ENCODE assay signal across 1 cellular context in the genomic region with DNA sequence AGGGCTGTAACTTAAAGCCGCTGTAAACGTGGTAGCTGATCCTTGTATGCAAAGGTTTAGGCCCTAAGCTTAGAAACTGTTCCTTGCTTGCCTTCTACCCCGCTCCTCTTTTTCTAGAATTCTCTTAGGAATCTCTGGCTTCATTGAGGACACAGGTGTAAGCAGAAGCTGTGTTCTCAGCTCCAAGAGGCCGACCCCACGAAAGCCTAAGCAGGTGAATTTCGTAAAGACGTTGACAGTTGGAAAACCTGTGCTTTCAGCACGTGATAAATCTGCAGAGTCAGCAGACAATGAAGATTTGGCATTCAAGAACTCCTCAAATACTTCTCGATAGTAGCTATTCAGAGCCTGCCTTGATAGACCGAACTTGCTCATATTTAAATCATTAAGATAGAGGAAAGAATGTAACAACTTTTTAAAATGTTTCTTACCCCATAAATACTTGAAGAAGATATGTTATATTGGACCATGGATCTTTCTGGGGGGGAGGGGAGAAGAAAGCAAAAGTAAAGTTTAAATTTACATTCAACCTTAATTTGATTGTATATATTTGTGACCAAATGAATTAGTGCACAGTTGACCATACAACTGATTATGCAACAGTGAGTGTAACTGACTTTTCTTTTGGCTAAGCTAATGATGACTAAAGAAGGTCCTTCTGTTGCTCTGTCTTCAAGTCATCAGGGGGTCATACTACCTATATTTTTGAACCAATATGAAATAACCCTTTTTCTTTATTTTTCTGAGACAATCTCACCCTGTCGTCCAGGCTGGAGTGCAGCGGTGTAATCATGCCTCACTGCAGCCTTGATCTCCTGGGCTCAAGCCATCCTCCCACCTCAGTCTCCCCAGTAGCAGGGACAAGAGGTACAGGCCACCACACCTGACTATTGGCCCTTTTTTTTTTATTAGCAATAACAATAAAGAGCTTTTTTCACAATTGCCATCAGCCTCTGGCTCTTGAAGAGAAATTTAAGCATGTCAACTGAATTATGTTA.
TF ChIP-seq lines count a peak whose summit lies in the region.

No MANE protein-coding gene starts in this region.

TF ChIP-seq in SK-N-SH treated with all-trans-retinoic acid at 6 μM for 48 hours, 23 proteins besides CTCF, POLR2A, EP300 and RAD21 (continued from another document):
- TF ChIP-seq CSRNP3 (CRISPR knock-in tag; IDR thresholded peaks at IDR 0.05) (no peak), PPARA (CRISPR knock-in tag; IDR thresholded peaks at IDR 0.05; ENCODE audit: borderline replicate concordance) (no peak), RARB (CRISPR knock-in tag; IDR thresholded peaks at IDR 0.05) (no peak), OSR1 (CRISPR knock-in tag; IDR thresholded peaks at IDR 0.05) (no peak), PATZ1 (CRISPR knock-in tag; IDR thresholded peaks at IDR 0.05; ENCODE audit: borderline replicate concordance) (no peak), TOX (CRISPR knock-in tag; IDR thresholded peaks at IDR 0.05; ENCODE audit: borderline replicate concordance) (no peak), ESRRG (CRISPR knock-in tag; IDR thresholded peaks at IDR 0.05) (no peak), TCF4 (CRISPR knock-in tag; IDR thresholded peaks at IDR 0.05; ENCODE audit: borderline replicate concordance) (no peak), BACH2 (CRISPR knock-in tag; IDR thresholded peaks at IDR 0.05; ENCODE audit: borderline replicate concordance) (no peak)
